10 cellular contexts compared by ENCODE assay signal in the genomic region with DNA sequence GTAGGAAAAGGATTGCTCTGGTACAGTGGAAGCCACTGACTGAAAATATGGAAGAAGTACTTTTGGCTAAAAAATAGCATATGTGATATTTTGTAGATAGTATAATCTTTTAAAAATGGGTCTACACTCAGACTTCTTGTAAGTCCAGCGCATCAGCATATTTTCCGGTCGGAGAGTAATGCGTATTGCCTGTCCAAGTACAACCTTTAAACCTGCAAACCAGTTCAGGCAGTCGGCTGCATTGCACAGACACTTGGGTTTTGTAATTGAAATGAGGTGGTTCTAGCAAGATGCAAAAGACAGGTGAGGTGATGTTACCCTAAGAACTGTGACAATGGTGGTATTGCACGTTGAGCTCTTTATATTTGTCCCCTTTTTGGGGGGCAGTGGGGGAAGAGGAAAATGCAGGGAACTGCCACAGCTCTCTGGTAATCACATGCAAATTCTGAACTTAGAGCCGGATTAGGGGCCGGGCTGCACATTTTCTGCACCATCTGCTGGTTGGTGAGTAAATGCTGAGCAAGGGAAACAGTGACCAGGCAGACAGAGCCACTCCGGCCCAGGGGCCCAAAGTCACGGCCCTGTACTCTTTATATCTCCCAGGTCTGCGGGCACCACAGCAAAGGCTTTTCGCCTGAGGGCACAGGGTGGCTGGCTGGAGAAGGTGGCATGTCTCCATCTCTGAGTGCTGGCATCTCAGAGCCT. TPM values are rescaled to one million over a fixed set of nuclear protein-coding genes. Genes with fewer than 3 reads are reported as not detected.
A peak's percentile ranks its signal among the peaks of the same experiment; 100 is the strongest.
DNase-seq lines count a peak whose midpoint lies in the region; ATAC-seq, FAIRE-seq and TF ChIP-seq lines count a peak whose summit lies in the region.
"Had no signal": no experiment of that assay in that cellular context is flagged by ENCODE, and none has a peak within 500 bp of the region (broad histone marks: within the 10 kb centered on the region; RNA-seq: fewer than 3 reads in every experiment).

No MANE protein-coding gene starts in this region.

- H3K4me1 ChIP-seq in OCI-LY3 (ENCODE audit: low read length) (peaks cover 34% of the 10 kb centered on the region), suprapubic skin (peaks cover 74% of the 10 kb centered on the region)

- H3K36me3 ChIP-seq in OCI-LY3 (replicated peaks; ENCODE audit: low read depth, low read length) (peaks cover 49% of the 10 kb centered on the region), suprapubic skin (no peaks in the 10 kb centered on the region)

- DNase-seq in activated CD8-positive, alpha-beta T cell treated with anti-CD3 and anti-CD28 coated beads for 36 hours = no peak
- DNase-seq in activated CD8-positive, alpha-beta T cell treated with anti-CD3 and anti-CD28 coated beads, Interleukin-2, amount 10 ng/mL, durations not matched to agents 7 days and 5 days = no peak
- DNase-seq in Right ventricle myocardium superior (peak; percentile 58), suprapubic skin (ENCODE audit: low spot score in 2 of 2) (no peak), NCI-H187 treated with DMSO at 0.1 percent for 48 hours (lab: John Stamatoyannopoulos, UW) (no peak), RCC 7860 (ENCODE audit: low spot score) (no peak)
- DNase-seq in activated CD4-positive, alpha-beta T cell treated with anti-CD3 and anti-CD28 coated beads, Interleukin-2, amount 10 ng/mL, durations not matched to agents 7 days and 5 days = no peak
- DNase-seq: activated CD8-positive, alpha-beta memory T cell treated with anti-CD3 and anti-CD28 coated beads, Interleukin-2, amount 50 U/mL, for 48 hours; NCI-H2107 had no signal

- H3K27me3 Mint-ChIP-seq in activated CD8-positive, alpha-beta T cell treated with anti-CD3 and anti-CD28 coated beads for 36 hours = peaks cover 17% of the 10 kb centered on the region
- H3K27me3 Mint-ChIP-seq in activated CD8-positive, alpha-beta T cell treated with anti-CD3 and anti-CD28 coated beads, Interleukin-2, amount 10 ng/mL, durations not matched to agents 7 days and 5 days (ENCODE audit: low read depth) = peaks cover 22% of the 10 kb centered on the region
- H3K27me3 Mint-ChIP-seq in activated CD4-positive, alpha-beta T cell treated with anti-CD3 and anti-CD28 coated beads, Interleukin-2, amount 10 ng/mL, durations not matched to agents 7 days and 5 days = peaks cover 23% of the 10 kb centered on the region

- intact Hi-C loops in activated CD8-positive, alpha-beta T cell treated with anti-CD3 and anti-CD28 coated beads for 36 hours (cut with micrococcal nuclease) = loop anchor here (10.0 kb wide), 1 partner anchor 140 kb away; a partner anchor contains a TSS
- intact Hi-C loops in Right ventricle myocardium superior (cut with DNase I) = no loop called here

- peaks cover 14% of the 10 kb centered on the region for H3K36me3 Mint-ChIP-seq in activated CD8-positive, alpha-beta T cell treated with anti-CD3 and anti-CD28 coated beads for 36 hours (ENCODE audit: low read depth)
- H3K36me3 Mint-ChIP-seq in activated CD8-positive, alpha-beta T cell treated with anti-CD3 and anti-CD28 coated beads, Interleukin-2, amount 10 ng/mL, durations not matched to agents 7 days and 5 days (ENCODE audit: low read depth) = peaks cover 2% of the 10 kb centered on the region
- peaks cover 5% of the 10 kb centered on the region for H3K36me3 Mint-ChIP-seq in activated CD4-positive, alpha-beta T cell treated with anti-CD3 and anti-CD28 coated beads, Interleukin-2, amount 10 ng/mL, durations not matched to agents 7 days and 5 days (ENCODE audit: low read depth)

- H3K27ac Mint-ChIP-seq in activated CD8-positive, alpha-beta T cell treated with anti-CD3 and anti-CD28 coated beads for 36 hours = no peak overlapping the region
- H3K27ac Mint-ChIP-seq in activated CD8-positive, alpha-beta T cell treated with anti-CD3 and anti-CD28 coated beads, Interleukin-2, amount 10 ng/mL, durations not matched to agents 7 days and 5 days = no peak overlapping the region
- no peak overlapping the region for H3K27ac Mint-ChIP-seq in activated CD4-positive, alpha-beta T cell treated with anti-CD3 and anti-CD28 coated beads, Interleukin-2, amount 10 ng/mL, durations not matched to agents 7 days and 5 days

- peak overlapping the region; percentile 92 for H3K9ac ChIP-seq in OCI-LY3 (ENCODE audit: low read length)

- CTCF ChIA-PET in activated CD8-positive, alpha-beta T cell treated with anti-CD3 and anti-CD28 coated beads for 36 hours (lab: Charles Lee) = interaction anchor here (1.5 to 1.9 kb wide), 2 partner anchors 11 to 12 kb away, joined by 5 to 6 read pairs; no protein-coding TSS in a partner anchor
- CTCF ChIA-PET in activated CD8-positive, alpha-beta T cell treated with anti-CD3 and anti-CD28 coated beads, Interleukin-2, amount 10 ng/mL, durations not matched to agents 7 days and 5 days (lab: Charles Lee) = no interaction called here
- CTCF ChIA-PET in activated CD4-positive, alpha-beta T cell treated with anti-CD3 and anti-CD28 coated beads, Interleukin-2, amount 10 ng/mL, durations not matched to agents 7 days and 5 days (lab: Charles Lee) = interaction anchor here (2.3 kb wide), 1 partner anchor 12 kb away, joined by 13 read pairs; no protein-coding TSS in a partner anchor

- H3K27me3 ChIP-seq in OCI-LY3 (ENCODE audit: low read depth, low read length) = peaks cover 20% of the 10 kb centered on the region
- no peaks in the 10 kb centered on the region for H3K27me3 ChIP-seq in suprapubic skin

- H3K79me2 ChIP-seq in OCI-LY3 (ENCODE audit: low read length) = peaks cover 72% of the 10 kb centered on the region

- H4K20me1 ChIP-seq in OCI-LY3 (ENCODE audit: insufficient read depth, low read length) = peaks cover 64% of the 10 kb centered on the region

- no peak for TF ChIP-seq EP300 in suprapubic skin (IDR thresholded peaks at IDR 0.05)

- H3K9me3 ChIP-seq in OCI-LY3 (ENCODE audit: insufficient read depth, low read length) = no peaks in the 10 kb centered on the region
- H3K9me3 ChIP-seq in suprapubic skin = no peaks in the 10 kb centered on the region

- ATAC-seq in activated CD8-positive, alpha-beta T cell treated with anti-CD3 and anti-CD28 coated beads for 36 hours = no peak
- ATAC-seq in activated CD8-positive, alpha-beta T cell treated with anti-CD3 and anti-CD28 coated beads, Interleukin-2, amount 10 ng/mL, durations not matched to agents 7 days and 5 days = no peak
- peak; percentile 45 for ATAC-seq in Right ventricle myocardium superior (ENCODE audit: poor library complexity)

- peak overlapping the region; percentile 92 for H3K4me3 Mint-ChIP-seq in activated CD8-positive, alpha-beta T cell treated with anti-CD3 and anti-CD28 coated beads for 36 hours
- H3K4me3 Mint-ChIP-seq in activated CD8-positive, alpha-beta T cell treated with anti-CD3 and anti-CD28 coated beads, Interleukin-2, amount 10 ng/mL, durations not matched to agents 7 days and 5 days = no peak overlapping the region
- no peak overlapping the region for H3K4me3 Mint-ChIP-seq in activated CD4-positive, alpha-beta T cell treated with anti-CD3 and anti-CD28 coated beads, Interleukin-2, amount 10 ng/mL, durations not matched to agents 7 days and 5 days

- peaks cover 26% of the 10 kb centered on the region for H3K4me1 Mint-ChIP-seq in activated CD8-positive, alpha-beta T cell treated with anti-CD3 and anti-CD28 coated beads for 36 hours (ENCODE audit: low read depth)
- peaks cover 17% of the 10 kb centered on the region for H3K4me1 Mint-ChIP-seq in activated CD8-positive, alpha-beta T cell treated with anti-CD3 and anti-CD28 coated beads, Interleukin-2, amount 10 ng/mL, durations not matched to agents 7 days and 5 days (ENCODE audit: low read depth)
- peaks cover 27% of the 10 kb centered on the region for H3K4me1 Mint-ChIP-seq in activated CD4-positive, alpha-beta T cell treated with anti-CD3 and anti-CD28 coated beads, Interleukin-2, amount 10 ng/mL, durations not matched to agents 7 days and 5 days

- POLR2A ChIA-PET in activated CD8-positive, alpha-beta T cell treated with anti-CD3 and anti-CD28 coated beads for 36 hours (lab: Charles Lee) = no interaction called here
- POLR2A ChIA-PET in activated CD8-positive, alpha-beta T cell treated with anti-CD3 and anti-CD28 coated beads, Interleukin-2, amount 10 ng/mL, durations not matched to agents 7 days and 5 days (lab: Charles Lee) = no interaction called here
- POLR2A ChIA-PET in activated CD4-positive, alpha-beta T cell treated with anti-CD3 and anti-CD28 coated beads, Interleukin-2, amount 10 ng/mL, durations not matched to agents 7 days and 5 days (lab: Charles Lee) = no interaction called here

- H2AFZ ChIP-seq in OCI-LY3 (ENCODE audit: low read depth, low read length) = no peak overlapping the region

- TF ChIP-seq CTCF in activated CD8-positive, alpha-beta T cell treated with anti-CD3 and anti-CD28 coated beads for 36 hours (IDR thresholded peaks at IDR 0.05) = no peak
- TF ChIP-seq CTCF in OCI-LY3 (IDR thresholded peaks at IDR 0.05; ENCODE audit: low read depth, low read length) (no peak; the same call in 1 of the 2 replicates), suprapubic skin (IDR thresholded peaks at IDR 0.05) (no peak)

- peak overlapping the region; percentile 89 for H3K4me3 ChIP-seq in OCI-LY3 (ENCODE audit: low read length)
- H3K4me3 ChIP-seq in suprapubic skin = peak overlapping the region; percentile 97

- H3K4me2 ChIP-seq in OCI-LY3 (ENCODE audit: low read length) = peak overlapping the region; percentile 88

- TF ChIP-seq POLR2A in suprapubic skin (IDR thresholded peaks at IDR 0.05) = no peak

- H3K9me3 Mint-ChIP-seq in activated CD8-positive, alpha-beta T cell treated with anti-CD3 and anti-CD28 coated beads for 36 hours = no peaks in the 10 kb centered on the region
- no peaks in the 10 kb centered on the region for H3K9me3 Mint-ChIP-seq in activated CD8-positive, alpha-beta T cell treated with anti-CD3 and anti-CD28 coated beads, Interleukin-2, amount 10 ng/mL, durations not matched to agents 7 days and 5 days (ENCODE audit: insufficient read depth)
- no peaks in the 10 kb centered on the region for H3K9me3 Mint-ChIP-seq in activated CD4-positive, alpha-beta T cell treated with anti-CD3 and anti-CD28 coated beads, Interleukin-2, amount 10 ng/mL, durations not matched to agents 7 days and 5 days

- 55% methylated on average over 12 of the region's 12 CpGs for WGBS in suprapubic skin

- H3K27ac ChIP-seq in OCI-LY3 (ENCODE audit: low read length) (peak overlapping the region; percentile 2), suprapubic skin (no peak overlapping the region)

- FAIRE-seq in RCC 7860 (lab: Jason Lieb, UNC) = no peak

RNA-seq across cellular contexts. Expression of a gene that starts 2.3 kb away (rescaled TPM):
- 1 to 10 TPM; 7.2 to 8.1 TPM for total RNA-seq in activated CD8-positive, alpha-beta T cell treated with anti-CD3 and anti-CD28 coated beads for 36 hours
- total RNA-seq in activated CD8-positive, alpha-beta T cell treated with anti-CD3 and anti-CD28 coated beads, Interleukin-2, amount 10 ng/mL, durations not matched to agents 7 days and 5 days = 1 to 10 TPM; 4.9 to 5.0 TPM
- total RNA-seq in Right ventricle myocardium superior = 27.5 TPM
- 10 to 100 TPM; 34.9 to 60.0 (median 47.2) TPM for total RNA-seq in suprapubic skin
- 1 to 10 TPM; 5.0 to 5.8 TPM for total RNA-seq in activated CD4-positive, alpha-beta T cell treated with anti-CD3 and anti-CD28 coated beads, Interleukin-2, amount 10 ng/mL, durations not matched to agents 7 days and 5 days
